Comparison of ENCODE assay signal across 1 cellular context in genomic region chr10:124616040-124616835, GRCh38.
TF ChIP-seq lines count a peak whose summit lies in the region.

No MANE protein-coding gene starts in this region.

TF ChIP-seq in GM23338, 12 proteins besides CTCF, POLR2A, EP300 and RAD21 (continued from another document):
- TF ChIP-seq ZNF462 (CRISPR knock-in tag; IDR thresholded peaks at IDR 0.05) = no peak
- TF ChIP-seq REST (IDR thresholded peaks at IDR 0.05; ENCODE audit: unreplicated experiment) = no peak
- no peak for TF ChIP-seq ZNF114 (CRISPR knock-in tag; IDR thresholded peaks at IDR 0.05)
- TF ChIP-seq EZH2 (IDR thresholded peaks at IDR 0.05; ENCODE audit: low read depth, unreplicated experiment) = no peak
- no peak for TF ChIP-seq NANOG (IDR thresholded peaks at IDR 0.05; ENCODE audit: borderline replicate concordance)
- TF ChIP-seq ZNF331 (CRISPR knock-in tag; IDR thresholded peaks at IDR 0.05; ENCODE audit: low read depth) = no peak
- no peak for TF ChIP-seq ETS1 (IDR thresholded peaks at IDR 0.05)
